In genomic region chr9:26747611-26748010, GRCh38 we compare ENCODE assay signal across 21 cellular contexts.
"Had no signal": no experiment of that assay in that cellular context is flagged by ENCODE, and none has a peak within 500 bp of the region (broad histone marks: within the 10 kb centered on the region; RNA-seq: fewer than 3 reads in every experiment).

No MANE protein-coding gene starts in this region.

- H3K9ac ChIP-seq: neural progenitor cell had no signal

- DNase-seq: effector memory CD4-positive, alpha-beta T cell; esophagus squamous epithelium; foreskin fibroblast; kidney; left colon; left ventricle myocardium superior; mesenchymal stem cell; midbrain; nucleus accumbens; ovary; right cardiac atrium; small intestine; stimulated activated CD4-positive, alpha-beta T cell treated with anti-CD3 and anti-CD28 coated beads, Interleukin-12 subunit alpha, Interleukin-12 subunit beta, amount 100 ng/mL, for 4 hours; stimulated activated naive CD4-positive, alpha-beta T cell; stomach; substantia nigra; transverse colon had no signal

- H3K4me2 ChIP-seq: neural progenitor cell had no signal

- ATAC-seq: left colon; left ventricle myocardium superior; natural killer cell treated with Interleukin-12 subunit alpha and Interleukin-12 subunit beta and Interleukin-15 and Interleukin-18, amount 100 ng/mL, for 72 hours; right cardiac atrium had no signal

- H3K36me3 Mint-ChIP-seq: natural killer cell treated with Interleukin-12 subunit alpha and Interleukin-12 subunit beta and Interleukin-15 and Interleukin-18, amount 100 ng/mL, for 72 hours had no signal

- H3K9me3 Mint-ChIP-seq: neural progenitor cell had no signal

- H3K4me3 Mint-ChIP-seq: natural killer cell treated with Interleukin-12 subunit alpha and Interleukin-12 subunit beta and Interleukin-15 and Interleukin-18, amount 100 ng/mL, for 72 hours; neural progenitor cell had no signal

- H3K36me3 ChIP-seq: esophagus squamous epithelium, neural progenitor cell, ovary, stomach, thoracic aorta, transverse colon had no signal

- H3K4me1 ChIP-seq: esophagus squamous epithelium, neural progenitor cell, stomach, transverse colon had no signal

- H3K27me3 ChIP-seq: esophagus squamous epithelium, neural progenitor cell, ovary, stomach, transverse colon had no signal

- H3K9me3 ChIP-seq: esophagus squamous epithelium, ovary, stomach, thoracic aorta, transverse colon had no signal

- H2AFZ ChIP-seq: neural progenitor cell had no signal

- H3K27ac Mint-ChIP-seq: natural killer cell treated with Interleukin-12 subunit alpha and Interleukin-12 subunit beta and Interleukin-15 and Interleukin-18, amount 100 ng/mL, for 72 hours; neural progenitor cell had no signal

- H3K27ac ChIP-seq: esophagus squamous epithelium, neural progenitor cell, ovary, stomach, thoracic aorta, transverse colon had no signal

- H3K4me3 ChIP-seq: esophagus squamous epithelium, lung, neural progenitor cell, ovary, stomach, thoracic aorta, transverse colon had no signal
